ENCODE assay signal across 16 cellular contexts in genomic region chr7:56537952-56538351, GRCh38.
DNase-seq lines count a peak whose midpoint lies in the region; ATAC-seq and TF ChIP-seq lines count a peak whose summit lies in the region.
"Had no signal": no experiment of that assay in that cellular context is flagged by ENCODE, and none has a peak within 500 bp of the region (broad histone marks: within the 10 kb centered on the region; RNA-seq: fewer than 3 reads in every experiment).

No MANE protein-coding gene starts in this region.

- H3K27me3 ChIP-seq in testis = no peaks in the 10 kb centered on the region
- H3K27me3 ChIP-seq: hepatocyte had no signal

- no peak for TF ChIP-seq CTCF in testis (IDR thresholded peaks at IDR 0.05)

- ATAC-seq in left lobe of liver (peak; percentile 69), GM18511 (IDR thresholded peaks at IDR 0.05; ENCODE audit: unreplicated experiment) (no peak), HG02623 (IDR thresholded peaks at IDR 0.05; ENCODE audit: unreplicated experiment) (no peak)
- ATAC-seq: activated CD8-positive, alpha-beta T cell treated with anti-CD3 and anti-CD28 coated beads, Interleukin-2, amount 10 ng/mL, durations not matched to agents 7 days and 5 days had no signal

- H3K36me3 ChIP-seq in testis (ENCODE audit: low read depth, missing control alignments) = no peaks in the 10 kb centered on the region

- no peak for TF ChIP-seq POLR2A in testis (IDR thresholded peaks at IDR 0.05)

- H3K4me3 ChIP-seq in testis = peak overlapping the region; percentile 49 to 68
- H3K4me3 ChIP-seq: hepatocyte had no signal

- no peaks in the 10 kb centered on the region for H3K9me3 ChIP-seq in testis

- intact Hi-C loops in testis (cut with DNase I; ENCODE audit: low total_unique reads) = no loop called here

- peak; percentile 4 to 27 for DNase-seq in NCI-H524 (lab: John Stamatoyannopoulos, UW)
- DNase-seq in NCI-H524 treated with DMSO at 0.1 percent for 48 hours (lab: John Stamatoyannopoulos, UW) = no peak
- peak; percentile 80 for DNase-seq in NCI-H2227 treated with DMSO at 0.1 percent for 48 hours (lab: John Stamatoyannopoulos, UW)
- no peak for DNase-seq in left lobe of liver (ENCODE audit: low spot score)
- peak; percentile 84 for DNase-seq in testis
- no peak for DNase-seq in activated CD4-positive, CD25-positive, alpha-beta regulatory T cell treated with anti-CD3 and anti-CD28 coated beads, Interleukin-2, amount 50 U/mL, for 72 hours
- DNase-seq: activated CD8-positive, alpha-beta T cell treated with anti-CD3 and anti-CD28 coated beads, Interleukin-2, amount 10 ng/mL, durations not matched to agents 7 days and 5 days; activated naive CD8-positive, alpha-beta T cell treated with anti-CD3 and anti-CD28 coated beads, Interleukin-2, amount 10 ng/mL, durations not matched to agents 7 days and 5 days; effector CD8-positive, alpha-beta T cell; kidney; small intestine had no signal

- no peak overlapping the region for H3K27ac ChIP-seq in testis
- H3K27ac ChIP-seq: C4-2B, hepatocyte, VCaP had no signal

- H3K4me1 ChIP-seq in testis = no peaks in the 10 kb centered on the region

- 10 to 20% methylated on average over 15 to 19 of the region's 19 CpGs for WGBS in testis, 2 donors

Comparison
In these comparisons a context has a peak if more than half of its experiments do, and no peak if none do; other contexts are left out.
1. DNase-seq: peak in NCI-H524 (2 of 2), NCI-H2227 treated with DMSO at 0.1 percent for 48 hours (single experiment) and testis (single experiment); none in NCI-H524 treated with DMSO at 0.1 percent for 48 hours (single experiment), left lobe of liver (single experiment) and activated CD4-positive, CD25-positive, alpha-beta regulatory T cell treated with anti-CD3 and anti-CD28 coated beads, Interleukin-2, amount 50 U/mL, for 72 hours (single experiment).